Comparison of ENCODE assay signal across 11 cellular contexts in the genomic region with DNA sequence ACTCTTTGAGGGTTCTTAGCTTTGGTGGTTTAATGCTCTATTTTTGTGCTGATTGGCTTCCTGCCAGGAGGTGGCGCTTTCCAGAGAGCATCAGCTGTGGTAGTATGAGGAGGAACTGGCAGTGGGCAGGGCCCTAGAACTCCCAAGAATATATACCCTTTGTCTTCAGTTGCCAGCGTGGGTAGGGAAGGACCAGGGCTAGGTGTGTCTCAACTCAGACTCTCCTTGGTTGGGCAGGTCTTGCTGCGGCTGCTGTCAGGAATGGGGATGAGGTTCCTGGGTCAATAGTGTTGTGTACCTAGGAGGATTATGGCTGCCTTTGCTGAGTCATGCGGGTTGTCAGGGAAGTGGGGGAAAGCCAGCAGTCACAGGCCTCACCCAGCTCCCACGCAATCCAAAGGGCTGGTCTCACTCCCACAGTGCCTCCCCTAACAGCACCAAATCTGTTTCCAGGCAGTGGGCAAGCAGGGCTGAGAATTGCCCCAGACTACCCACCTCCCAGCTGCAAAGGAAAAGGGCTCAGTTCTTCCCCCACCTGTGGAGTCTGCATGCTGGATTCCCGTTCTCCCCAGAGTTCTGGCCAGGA.
DNase-seq lines count a peak whose midpoint lies in the region; ATAC-seq, FAIRE-seq and TF ChIP-seq lines count a peak whose summit lies in the region.
"Had no signal": no experiment of that assay in that cellular context is flagged by ENCODE, and none has a peak within 500 bp of the region (broad histone marks: within the 10 kb centered on the region; RNA-seq: fewer than 3 reads in every experiment).

No MANE protein-coding gene starts in this region.

- H3K27me3 ChIP-seq in HepG2 (ENCODE audit: control insufficient read depth in 1 of 2, insufficient read depth in 2 of 2, low read length in 2 of 2) (peaks cover 2 to 9% of the 10 kb centered on the region in 2 experiments; a peak in 2 of 5 replicates), right lobe of liver (no peaks in the 10 kb centered on the region), transverse colon (no peaks in the 10 kb centered on the region), upper lobe of right lung (no peaks in the 10 kb centered on the region), tibial artery (no peaks in the 10 kb centered on the region)

- TF ChIP-seq CTCF in HepG2 (CRISPR knock-in tag; IDR thresholded peaks at IDR 0.05), result peak; percentile 37
- TF ChIP-seq CTCF in right lobe of liver (IDR thresholded peaks at IDR 0.05), result no peak
- peak; percentile 60 for TF ChIP-seq CTCF in NB4 (IDR thresholded peaks at IDR 0.05; ENCODE audit: low read depth, low read length)
- peak in 2 of 5 experiments; percentile 22 to 25 for TF ChIP-seq CTCF in transverse colon (IDR thresholded peaks at IDR 0.05)
- TF ChIP-seq CTCF in upper lobe of right lung (IDR thresholded peaks at IDR 0.05), result no peak
- no peak for TF ChIP-seq CTCF in tibial artery (IDR thresholded peaks at IDR 0.05)

- H3K4me2 ChIP-seq in HepG2 (ENCODE audit: low read depth, low read length), result no peak overlapping the region

- H3K4me3 ChIP-seq in HepG2 (replicated peaks in 1 of 3; ENCODE audit: insufficient read depth in 1 of 3, low read depth in 2 of 3, low read length in 3 of 3) (no peak overlapping the region), right lobe of liver (no peak overlapping the region), NB4 (ENCODE audit: low read depth, low read length) (no peak overlapping the region), transverse colon (no peak overlapping the region), upper lobe of right lung (no peak overlapping the region), tibial artery (no peak overlapping the region)

- TF ChIP-seq EP300 in HepG2 (IDR thresholded peaks at IDR 0.05; ENCODE audit: low read depth in 2 of 2, low read length in 2 of 2) (no peak), HepG2 (CRISPR knock-in tag; IDR thresholded peaks at IDR 0.05; ENCODE audit: borderline replicate concordance) (no peak), transverse colon (IDR thresholded peaks at IDR 0.05; ENCODE audit: low read depth) (no peak)

- ATAC-seq in HepG2 (peak; percentile 57; the same call in 2 of the 3 replicates), right lobe of liver (no peak), upper lobe of right lung (no peak)
- ATAC-seq: stimulated activated naive B cell treated with anti-CD40 and anti-IgM and Interleukin-4, amounts not matched to agents 10 μg/mL and 1 μg/mL and 100 μg/mL, for 72 hours had no signal

- BruUV-seq in HepG2 (replicated peaks; lab: Mats Ljungman, UMichigan), result no TSS peak

- no peak for TF ChIP-seq RAD21 in HepG2 (CRISPR knock-in tag; IDR thresholded peaks at IDR 0.05)

- no peaks in the 10 kb centered on the region for H3K36me3 ChIP-seq in HepG2 (replicated peaks in 1 of 2; ENCODE audit: control insufficient read depth in 1 of 2, insufficient read depth in 2 of 2, low read length in 2 of 2)
- H3K36me3 ChIP-seq in right lobe of liver, result no peaks in the 10 kb centered on the region
- no peaks in the 10 kb centered on the region for H3K36me3 ChIP-seq in transverse colon
- H3K36me3 ChIP-seq in upper lobe of right lung, result no peaks in the 10 kb centered on the region
- H3K36me3 ChIP-seq in tibial artery, result no peaks in the 10 kb centered on the region

- CTCF ChIA-PET in HepG2 (lab: Yijun Ruan, JAX; ENCODE audit: low intra/inter-chr PET ratio, low total read pairs), result no interaction called here

- no peak overlapping the region for H3K27ac ChIP-seq in HepG2 (ENCODE audit: extremely low read length, insufficient read depth, low read length)
- no peak overlapping the region for H3K27ac ChIP-seq in right lobe of liver
- peak overlapping the region; percentile 32 to 53 (median 38) for H3K27ac ChIP-seq in transverse colon
- H3K27ac ChIP-seq in upper lobe of right lung, result no peak overlapping the region
- no peak overlapping the region for H3K27ac ChIP-seq in tibial artery

- POLR2A ChIA-PET in HepG2 (lab: Yijun Ruan, JAX), result no interaction called here

- no peaks in the 10 kb centered on the region for H3K4me1 ChIP-seq in HepG2 (ENCODE audit: insufficient read depth, low read length)
- H3K4me1 ChIP-seq in right lobe of liver, result no peaks in the 10 kb centered on the region
- peaks cover 0 to 9% (median 2%) of the 10 kb centered on the region in 4 donors for H3K4me1 ChIP-seq in transverse colon
- H3K4me1 ChIP-seq in upper lobe of right lung, result no peaks in the 10 kb centered on the region
- peaks cover 0 to 6% (median 2%) of the 10 kb centered on the region in 4 donors for H3K4me1 ChIP-seq in tibial artery

- intact Hi-C loops in HepG2 (cut with micrococcal nuclease; ENCODE audit: unreplicated experiment), result no loop called here
- intact Hi-C loops in right lobe of liver (cut with DNase I), result no loop called here
- intact Hi-C loops in transverse colon (cut with DNase I; ENCODE audit: low total_unique reads), result no loop called here
- intact Hi-C loops in upper lobe of right lung (cut with DNase I), result no loop called here
- intact Hi-C loops in tibial artery (cut with DNase I; ENCODE audit: low total_unique reads), result no loop called here

- H3K9me3 ChIP-seq in HepG2 (ENCODE audit: low read length) (no peaks in the 10 kb centered on the region), right lobe of liver (no peaks in the 10 kb centered on the region), transverse colon (no peaks in the 10 kb centered on the region), upper lobe of right lung (no peaks in the 10 kb centered on the region), tibial artery (no peaks in the 10 kb centered on the region)

- FAIRE-seq in HepG2 (lab: Jason Lieb, UNC), result no peak

- 68% methylated on average over 4 of the region's 6 CpGs for WGBS in HepG2 (ENCODE audit: low lambda C conversion rate)
- 68% methylated on average over 5 of the region's 6 CpGs for WGBS in right lobe of liver (ENCODE audit: insufficient coverage, low coverage, low lambda C conversion rate, missing lambda C conversion rate)
- WGBS in transverse colon (ENCODE audit: low coverage in 1 of 2), 2 donors, result 51% methylated on average over 6 of the region's 6 CpGs; no CpG with 5 or more reads in 1 of the 2 donors

- H4K20me1 ChIP-seq in HepG2 (ENCODE audit: insufficient read depth, low read length), result no peaks in the 10 kb centered on the region

- TF ChIP-seq POLR2A in HepG2 (IDR thresholded peaks at IDR 0.05; ENCODE audit: insufficient read depth in 1 of 2, low read depth in 2 of 2, low read length in 2 of 2), result no peak
- TF ChIP-seq POLR2A in right lobe of liver (IDR thresholded peaks at IDR 0.05), result no peak
- TF ChIP-seq POLR2A in NB4 (IDR thresholded peaks at IDR 0.05; ENCODE audit: extremely low read depth, insufficient read length), result no peak
- TF ChIP-seq POLR2A in transverse colon (IDR thresholded peaks at IDR 0.05), result no peak

- no peaks in the 10 kb centered on the region for H3K79me2 ChIP-seq in HepG2 (ENCODE audit: insufficient read depth, low read length)

- no peak overlapping the region for H2AFZ ChIP-seq in HepG2 (ENCODE audit: low read length)

- DNase-seq in HepG2 (ENCODE audit: low spot score), result no peak
- no peak for DNase-seq in right lobe of liver
- peak; percentile 68 for DNase-seq in NB4 (ENCODE audit: low read depth)
- DNase-seq in dermis blood vessel endothelial cell, result peak; percentile 2
- peak; percentile 80 for DNase-seq in transverse colon
- no peak for DNase-seq in upper lobe of right lung
- DNase-seq in tibial artery, result no peak
- DNase-seq in NCI-H446 (lab: John Stamatoyannopoulos, UW), result no peak
- DNase-seq: NCI-H2029 treated with DMSO at 0.1 percent for 48 hours; occipital lobe; stimulated activated naive B cell treated with anti-CD40 and anti-IgM and Interleukin-4, amounts not matched to agents 10 μg/mL and 1 μg/mL and 100 μg/mL, for 72 hours had no signal

- in situ Hi-C loops in HepG2 (cut with HindIII; ENCODE audit: extremely low pct_ligation_motif_present, low pct_unique_long_range_greater_than_20kb), result no loop called here
- in situ Hi-C loops in transverse colon (cut with MboI; ENCODE audit: low pct_ligation_motif_present in 1 of 4, low pct_unique_long_range_greater_than_20kb in 1 of 4, low sequenced_read_pairs in 3 of 4), result no loop called here

- no peak overlapping the region for H3K9ac ChIP-seq in HepG2 (ENCODE audit: insufficient read depth, low read depth, low read length)

TF ChIP-seq in HepG2, 621 proteins besides CTCF, POLR2A, EP300 and RAD21 (continues in another document):
- TF ChIP-seq, protein P1, sequence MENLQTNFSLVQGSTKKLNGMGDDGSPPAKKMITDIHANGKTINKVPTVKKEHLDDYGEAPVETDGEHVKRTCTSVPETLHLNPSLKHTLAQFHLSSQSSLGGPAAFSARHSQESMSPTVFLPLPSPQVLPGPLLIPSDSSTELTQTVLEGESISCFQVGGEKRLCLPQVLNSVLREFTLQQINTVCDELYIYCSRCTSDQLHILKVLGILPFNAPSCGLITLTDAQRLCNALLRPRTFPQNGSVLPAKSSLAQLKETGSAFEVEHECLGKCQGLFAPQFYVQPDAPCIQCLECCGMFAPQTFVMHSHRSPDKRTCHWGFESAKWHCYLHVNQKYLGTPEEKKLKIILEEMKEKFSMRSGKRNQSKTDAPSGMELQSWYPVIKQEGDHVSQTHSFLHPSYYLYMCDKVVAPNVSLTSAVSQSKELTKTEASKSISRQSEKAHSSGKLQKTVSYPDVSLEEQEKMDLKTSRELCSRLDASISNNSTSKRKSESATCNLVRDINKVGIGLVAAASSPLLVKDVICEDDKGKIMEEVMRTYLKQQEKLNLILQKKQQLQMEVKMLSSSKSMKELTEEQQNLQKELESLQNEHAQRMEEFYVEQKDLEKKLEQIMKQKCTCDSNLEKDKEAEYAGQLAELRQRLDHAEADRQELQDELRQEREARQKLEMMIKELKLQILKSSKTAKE (CRISPR knock-in tag; IDR thresholded peaks at IDR 0.05; ENCODE audit: borderline replicate concordance), result no peak
- TF ChIP-seq, protein P2, sequence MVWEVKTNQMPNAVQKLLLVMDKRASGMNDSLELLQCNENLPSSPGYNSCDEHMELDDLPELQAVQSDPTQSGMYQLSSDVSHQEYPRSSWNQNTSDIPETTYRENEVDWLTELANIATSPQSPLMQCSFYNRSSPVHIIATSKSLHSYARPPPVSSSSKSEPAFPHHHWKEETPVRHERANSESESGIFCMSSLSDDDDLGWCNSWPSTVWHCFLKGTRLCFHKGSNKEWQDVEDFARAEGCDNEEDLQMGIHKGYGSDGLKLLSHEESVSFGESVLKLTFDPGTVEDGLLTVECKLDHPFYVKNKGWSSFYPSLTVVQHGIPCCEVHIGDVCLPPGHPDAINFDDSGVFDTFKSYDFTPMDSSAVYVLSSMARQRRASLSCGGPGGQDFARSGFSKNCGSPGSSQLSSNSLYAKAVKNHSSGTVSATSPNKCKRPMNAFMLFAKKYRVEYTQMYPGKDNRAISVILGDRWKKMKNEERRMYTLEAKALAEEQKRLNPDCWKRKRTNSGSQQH (CRISPR knock-in tag; IDR thresholded peaks at IDR 0.05; ENCODE audit: low read depth), result no peak

Comparison
In these comparisons a context has a peak if more than half of its experiments do, and no peak if none do; other contexts are left out.
1. CTCF ChIP-seq: peak in HepG2 (single experiment) and NB4 (single experiment); none in right lobe of liver (0 of 4), upper lobe of right lung (single experiment) and tibial artery (0 of 2).
2. DNase-seq: peak in NB4 (single experiment), dermis blood vessel endothelial cell (single experiment) and transverse colon (single experiment); none in HepG2 (single experiment), right lobe of liver (0 of 3), upper lobe of right lung (single experiment), tibial artery (0 of 2) and NCI-H446 (0 of 2).
3. H3K27ac ChIP-seq: peak in transverse colon (4 of 4); none in HepG2 (single experiment), right lobe of liver (0 of 3), upper lobe of right lung (single experiment) and tibial artery (0 of 2).